In genomic region chr11:122656631-122657101, GRCh38 we compare ENCODE assay signal across 8 cellular contexts. TPM values are rescaled to one million over a fixed set of nuclear protein-coding genes. Genes with fewer than 3 reads are reported as not detected.
DNase-seq lines count a peak whose midpoint lies in the region; ATAC-seq and TF ChIP-seq lines count a peak whose summit lies in the region.

No MANE protein-coding gene starts in this region.

- peaks cover 0 to 49% (median 37%) of the 10 kb centered on the region in 11 experiments; a peak in 16 of 22 replicates for H3K36me3 ChIP-seq in BLaER1 treated with 17β-estradiol and CSF1 and Interleukin-3, amounts not matched to agents 10 nM and 100 nM
- H3K36me3 ChIP-seq in effector memory CD4-positive, alpha-beta T cell (ENCODE audit: control insufficient read depth, insufficient read depth, low read length), result no peaks in the 10 kb centered on the region
- peaks cover 17% of the 10 kb centered on the region for H3K36me3 ChIP-seq in mesodermal cell (ENCODE audit: control insufficient read depth, insufficient read depth, low read length)

- H3K4me2 ChIP-seq in BLaER1 treated with 17β-estradiol and CSF1 and Interleukin-3, amounts not matched to agents 10 nM and 100 nM, result peak overlapping the region; percentile 93 to 99 (median 98)

- DNase-seq in HL-60 (ENCODE audit: low read depth in 1 of 2, low spot score in 1 of 2) (peak in 1 of 2 experiments; percentile 14), NCI-H187 (lab: John Stamatoyannopoulos, UW) (no peak)
- peak; percentile 47 for DNase-seq in activated CD4-positive, CD25-positive, alpha-beta regulatory T cell treated with anti-CD3 and anti-CD28 coated beads, Interleukin-2, amount 50 U/mL, for 72 hours
- peak; percentile 2 to 12 (median 9) for DNase-seq in effector memory CD4-positive, alpha-beta T cell
- DNase-seq in stimulated activated CD8-positive, alpha-beta memory T cell treated with anti-CD3 and anti-CD28 coated beads, Interleukin-2, amount 100 ng/mL, for 48 hours (ENCODE audit: low read depth in 2 of 2), result peak; percentile 18 to 23

- peak overlapping the region; percentile 88 to 96 (median 94) for H3K9ac ChIP-seq in BLaER1 treated with 17β-estradiol and CSF1 and Interleukin-3, amounts not matched to agents 10 nM and 100 nM

- ATAC-seq in GM18870 (IDR thresholded peaks at IDR 0.05; ENCODE audit: unreplicated experiment), result no peak

- no peaks in the 10 kb centered on the region for H3K27me3 ChIP-seq in BLaER1 treated with 17β-estradiol and CSF1 and Interleukin-3, amounts not matched to agents 10 nM and 100 nM
- H3K27me3 ChIP-seq in HL-60 (ENCODE audit: insufficient read depth, poor library complexity, severe bottlenecking), result peaks cover 4% of the 10 kb centered on the region
- no peaks in the 10 kb centered on the region for H3K27me3 ChIP-seq in effector memory CD4-positive, alpha-beta T cell (replicated peaks; ENCODE audit: control insufficient read depth, insufficient read depth, low read length, poor library complexity, severe bottlenecking)

- peak overlapping the region; percentile 81 to 97 (median 93) for H3K4me3 ChIP-seq in BLaER1 treated with 17β-estradiol and CSF1 and Interleukin-3, amounts not matched to agents 10 nM and 100 nM
- H3K4me3 ChIP-seq in HL-60 (replicated peaks; ENCODE audit: insufficient read depth, low read length), result peak overlapping the region; percentile 86
- H3K4me3 ChIP-seq in effector memory CD4-positive, alpha-beta T cell (ENCODE audit: insufficient read depth, low read depth, low read length, poor library complexity, severe bottlenecking), result peak overlapping the region; percentile 97
- peak overlapping the region; percentile 78 for H3K4me3 ChIP-seq in mesodermal cell (ENCODE audit: extremely low read depth, insufficient read depth, low read length, poor library complexity, severe bottlenecking)

- TF ChIP-seq CTCF in HL-60 (IDR thresholded peaks at IDR 0.05; ENCODE audit: insufficient read depth, low read length), result no peak

- H3K4me1 ChIP-seq in BLaER1 treated with 17β-estradiol and CSF1 and Interleukin-3, amounts not matched to agents 10 nM and 100 nM, result peaks cover 51 to 65% (median 58%) of the 10 kb centered on the region in 10 experiments
- peaks cover 16% of the 10 kb centered on the region for H3K4me1 ChIP-seq in effector memory CD4-positive, alpha-beta T cell (ENCODE audit: control insufficient read depth, insufficient read depth, low read length, poor library complexity, severe bottlenecking)
- peaks cover 25% of the 10 kb centered on the region for H3K4me1 ChIP-seq in mesodermal cell (ENCODE audit: control insufficient read depth, insufficient read depth, low read length, poor library complexity, severe bottlenecking)

- peaks cover 30 to 59% (median 50%) of the 10 kb centered on the region in 11 experiments for H4K20me1 ChIP-seq in BLaER1 treated with 17β-estradiol and CSF1 and Interleukin-3, amounts not matched to agents 10 nM and 100 nM

- H3K9me3 ChIP-seq in BLaER1 treated with 17β-estradiol and CSF1 and Interleukin-3, amounts not matched to agents 10 nM and 100 nM (replicated peaks in 1 of 11), result peaks cover 0 to 3% (median 0%) of the 10 kb centered on the region in 11 experiments; a peak in 1 of 22 replicates
- H3K9me3 ChIP-seq in effector memory CD4-positive, alpha-beta T cell (ENCODE audit: control insufficient read depth, low read length), result no peaks in the 10 kb centered on the region
- H3K9me3 ChIP-seq in mesodermal cell (ENCODE audit: control insufficient read depth, low read length), result peaks cover 6% of the 10 kb centered on the region

- 3% methylated on average over 10 to 25 of the region's 25 CpGs for WGBS in mesodermal cell (ENCODE audit: insufficient coverage in 2 of 2), 2 experiments

- peak overlapping the region; percentile 80 to 98 (median 91) for H3K27ac ChIP-seq in BLaER1 treated with 17β-estradiol and CSF1 and Interleukin-3, amounts not matched to agents 10 nM and 100 nM
- no peak overlapping the region for H3K27ac ChIP-seq in HL-60 (replicated peaks)
- peak overlapping the region; percentile 67 for H3K27ac ChIP-seq in effector memory CD4-positive, alpha-beta T cell (ENCODE audit: insufficient read depth, low read length, poor library complexity, severe bottlenecking)
- H3K27ac ChIP-seq in mesodermal cell (ENCODE audit: low read depth, low read length, severe bottlenecking), result no peak overlapping the region

RNA-seq across cellular contexts. Expression of gene UBASH3B, which starts 1.1 kb away (rescaled TPM):
- polyA plus RNA-seq in mesodermal cell (2013, experiment 1 of 2), result 18.6 TPM
- polyA plus RNA-seq in mesodermal cell (2013, experiment 2 of 2), result 11.6 TPM

Comparison
In these comparisons a context has a peak if more than half of its experiments do, and no peak if none do; other contexts are left out.
1. H3K27ac ChIP-seq: peak in BLaER1 treated with 17β-estradiol and CSF1 and Interleukin-3, amounts not matched to agents 10 nM and 100 nM (11 of 11) and effector memory CD4-positive, alpha-beta T cell (single experiment); none in HL-60 (single experiment) and mesodermal cell (single experiment).
2. DNase-seq: peak in activated CD4-positive, CD25-positive, alpha-beta regulatory T cell treated with anti-CD3 and anti-CD28 coated beads, Interleukin-2, amount 50 U/mL, for 72 hours (single experiment), effector memory CD4-positive, alpha-beta T cell (3 of 3) and stimulated activated CD8-positive, alpha-beta memory T cell treated with anti-CD3 and anti-CD28 coated beads, Interleukin-2, amount 100 ng/mL, for 48 hours (2 of 2); none in NCI-H187 (0 of 2).
3. Peak in every context shown above with its lines, with median percentiles within 50 percentile points of each other: H3K4me3 ChIP-seq.